In genomic region chr1:17861685-17862084, GRCh38 we compare ENCODE assay signal across 13 cellular contexts.
DNase-seq lines count a peak whose midpoint lies in the region; ATAC-seq and TF ChIP-seq lines count a peak whose summit lies in the region.
"Had no signal": no experiment of that assay in that cellular context is flagged by ENCODE, and none has a peak within 500 bp of the region (broad histone marks: within the 10 kb centered on the region; RNA-seq: fewer than 3 reads in every experiment).

No MANE protein-coding gene starts in this region.

- BruUV-seq in mammary epithelial cell (replicated peaks; lab: Mats Ljungman, UMichigan) (no TSS peak), MCF 10A (replicated peaks; lab: Mats Ljungman, UMichigan) (no TSS peak)

- DNase-seq in mammary epithelial cell (peak; percentile 4), MCF 10A (ENCODE audit: unreplicated experiment) (no peak), NCI-H226 (peak; percentile 51), astrocyte of the hippocampus (ENCODE audit: low read depth, low spot score) (peak; percentile 50), smooth muscle cell of the brain vasculature (ENCODE audit: low read depth, low spot score) (peak; percentile 26), inferior parietal cortex (ENCODE audit: extremely low spot score) (no peak)
- no peak for DNase-seq in effector CD8-positive, alpha-beta T cell (lab: John Stamatoyannopoulos, UW)
- DNase-seq in natural killer cell treated with Interleukin-12 subunit alpha and Interleukin-12 subunit beta and Interleukin-15 and Interleukin-18, amount 100 ng/mL, for 72 hours (ENCODE audit: low spot score) = no peak
- DNase-seq: activated CD4-positive, alpha-beta T cell treated with anti-CD3 and anti-CD28 coated beads, Interleukin-2, amount 50 U/mL, for 4 hours; activated naive CD8-positive, alpha-beta T cell treated with anti-CD3 and anti-CD28 coated beads, Interleukin-2, amount 50 U/mL, for 24 hours; activated T-cell treated with anti-CD3 and anti-CD28 coated beads, Interleukin-2, amount 50 U/mL, for 4 hours; NCI-H446 treated with DMSO at 0.1 percent for 48 hours; stimulated activated CD4-positive, alpha-beta T cell treated with anti-CD3 and anti-CD28 coated beads, Interleukin-15, amount 100 ng/mL, for 24 hours had no signal

- dilution Hi-C loops in mammary epithelial cell (cut with HindIII; ENCODE audit: low sequenced_read_pairs) = no loop called here

- H3K9me3 ChIP-seq in mammary epithelial cell (replicated peaks; ENCODE audit: insufficient read depth, low read length) = peaks cover 2% of the 10 kb centered on the region

- POLR2A ChIA-PET in MCF 10A (lab: Yijun Ruan, JAX) = no interaction called here

- H3K36me3 Mint-ChIP-seq in MCF 10A (ENCODE audit: insufficient read depth, unreplicated experiment) = no peaks in the 10 kb centered on the region
- H3K36me3 Mint-ChIP-seq in natural killer cell treated with Interleukin-12 subunit alpha and Interleukin-12 subunit beta and Interleukin-15 and Interleukin-18, amount 100 ng/mL, for 72 hours = no peaks in the 10 kb centered on the region

- no peak overlapping the region for H3K9ac ChIP-seq in mammary epithelial cell (ENCODE audit: insufficient read depth, low read length)

- H3K36me3 ChIP-seq in mammary epithelial cell (ENCODE audit: insufficient read depth, low read length) = no peaks in the 10 kb centered on the region

- H3K4me1 Mint-ChIP-seq in MCF 10A (ENCODE audit: insufficient read depth, unreplicated experiment) = peaks cover 9% of the 10 kb centered on the region
- no peaks in the 10 kb centered on the region for H3K4me1 Mint-ChIP-seq in natural killer cell treated with Interleukin-12 subunit alpha and Interleukin-12 subunit beta and Interleukin-15 and Interleukin-18, amount 100 ng/mL, for 72 hours (ENCODE audit: low read depth in 2 of 2)
- H3K4me1 Mint-ChIP-seq: activated naive CD8-positive, alpha-beta T cell treated with anti-CD3 and anti-CD28 coated beads, Interleukin-2, amount 50 U/mL, for 24 hours had no signal

- no peaks in the 10 kb centered on the region for H4K20me1 ChIP-seq in mammary epithelial cell (ENCODE audit: insufficient read depth, low read length)

- H3K27ac Mint-ChIP-seq in MCF 10A (ENCODE audit: low read depth, unreplicated experiment) = no peak overlapping the region
- no peak overlapping the region for H3K27ac Mint-ChIP-seq in natural killer cell treated with Interleukin-12 subunit alpha and Interleukin-12 subunit beta and Interleukin-15 and Interleukin-18, amount 100 ng/mL, for 72 hours
- H3K27ac Mint-ChIP-seq: activated naive CD8-positive, alpha-beta T cell treated with anti-CD3 and anti-CD28 coated beads, Interleukin-2, amount 50 U/mL, for 24 hours had no signal

- H3K27ac ChIP-seq in mammary epithelial cell (ENCODE audit: insufficient read depth, low read depth, low read length) = no peak overlapping the region

- no peak overlapping the region for H3K4me3 ChIP-seq in mammary epithelial cell (replicated peaks in 1 of 3; ENCODE audit: insufficient read depth in 1 of 3, low read depth in 2 of 3, low read length in 3 of 3)

- peaks cover 7% of the 10 kb centered on the region for H3K9me3 Mint-ChIP-seq in MCF 10A (ENCODE audit: unreplicated experiment)
- no peaks in the 10 kb centered on the region for H3K9me3 Mint-ChIP-seq in natural killer cell treated with Interleukin-12 subunit alpha and Interleukin-12 subunit beta and Interleukin-15 and Interleukin-18, amount 100 ng/mL, for 72 hours
- H3K9me3 Mint-ChIP-seq: activated naive CD8-positive, alpha-beta T cell treated with anti-CD3 and anti-CD28 coated beads, Interleukin-2, amount 50 U/mL, for 24 hours; activated T-cell treated with anti-CD3 and anti-CD28 coated beads, Interleukin-2, amount 50 U/mL, for 4 hours had no signal

- WGBS in mammary epithelial cell (ENCODE audit: low coverage, missing lambda C conversion rate) = 4% methylated on average over 3 of the region's 3 CpGs

- H3K4me1 ChIP-seq in mammary epithelial cell (ENCODE audit: insufficient read depth, low read length) = peaks cover 3% of the 10 kb centered on the region

- in situ Hi-C loops in mammary epithelial cell (cut with MboI; ENCODE audit: low sequenced_read_pairs in 2 of 2) = no loop called here

- H3K27me3 ChIP-seq in mammary epithelial cell (ENCODE audit: insufficient read depth, low read length) = no peaks in the 10 kb centered on the region

- no peak for ATAC-seq in natural killer cell treated with Interleukin-12 subunit alpha and Interleukin-12 subunit beta and Interleukin-15 and Interleukin-18, amount 100 ng/mL, for 72 hours
- ATAC-seq: activated naive CD8-positive, alpha-beta T cell treated with anti-CD3 and anti-CD28 coated beads, Interleukin-2, amount 50 U/mL, for 24 hours; activated T-cell treated with anti-CD3 and anti-CD28 coated beads, Interleukin-2, amount 50 U/mL, for 4 hours had no signal

- H3K27me3 Mint-ChIP-seq in MCF 10A (ENCODE audit: insufficient read depth, unreplicated experiment) = no peaks in the 10 kb centered on the region
- H3K27me3 Mint-ChIP-seq in natural killer cell treated with Interleukin-12 subunit alpha and Interleukin-12 subunit beta and Interleukin-15 and Interleukin-18, amount 100 ng/mL, for 72 hours = peaks cover 12 to 17% of the 10 kb centered on the region in 2 donors

- no peak overlapping the region for H2AFZ ChIP-seq in mammary epithelial cell (ENCODE audit: low read depth, low read length)

- H3K4me2 ChIP-seq in mammary epithelial cell (ENCODE audit: insufficient read depth, low read depth, low read length) = no peak overlapping the region

- TF ChIP-seq CTCF in mammary epithelial cell (conservative IDR thresholded peaks at IDR 0.05 in 1 of 2, IDR thresholded peaks at IDR 0.05 in 1 of 2; ENCODE audit: extremely low read depth in 1 of 2, insufficient read depth in 1 of 2, low read depth in 1 of 2, low read length in 2 of 2) = no peak
- no peak for TF ChIP-seq CTCF in MCF 10A (IDR thresholded peaks at IDR 0.05; ENCODE audit: unreplicated experiment)

- H3K79me2 ChIP-seq in mammary epithelial cell (ENCODE audit: insufficient read depth, low read length) = no peaks in the 10 kb centered on the region

- no peak overlapping the region for H3K4me3 Mint-ChIP-seq in MCF 10A (ENCODE audit: unreplicated experiment)
- H3K4me3 Mint-ChIP-seq in natural killer cell treated with Interleukin-12 subunit alpha and Interleukin-12 subunit beta and Interleukin-15 and Interleukin-18, amount 100 ng/mL, for 72 hours = no peak overlapping the region
- H3K4me3 Mint-ChIP-seq: activated naive CD8-positive, alpha-beta T cell treated with anti-CD3 and anti-CD28 coated beads, Interleukin-2, amount 50 U/mL, for 24 hours; activated T-cell treated with anti-CD3 and anti-CD28 coated beads, Interleukin-2, amount 50 U/mL, for 4 hours had no signal

- CTCF ChIA-PET in mammary epithelial cell (lab: Charles Lee; ENCODE audit: low non-redundant PET) = no interaction called here
- CTCF ChIA-PET in MCF 10A (lab: Yijun Ruan, JAX) = interaction anchor here (0.8 kb wide), 1 partner anchor 180 kb away, joined by 4 read pairs; no protein-coding TSS in a partner anchor

- intact Hi-C loops in mammary epithelial cell (cut with micrococcal nuclease) (no loop called here), MCF 10A (cut with micrococcal nuclease) (no loop called here)

Comparison
In these comparisons a context has a peak if more than half of its experiments do, and no peak if none do; other contexts are left out.
1. DNase-seq: peak in mammary epithelial cell (single experiment), NCI-H226 (single experiment), astrocyte of the hippocampus (single experiment) and smooth muscle cell of the brain vasculature (single experiment); none in MCF 10A (single experiment), inferior parietal cortex (single experiment), effector CD8-positive, alpha-beta T cell (single experiment) and natural killer cell treated with Interleukin-12 subunit alpha and Interleukin-12 subunit beta and Interleukin-15 and Interleukin-18, amount 100 ng/mL, for 72 hours (single experiment).